Comparison of ENCODE assay signal across 17 cellular contexts in the genomic region with DNA sequence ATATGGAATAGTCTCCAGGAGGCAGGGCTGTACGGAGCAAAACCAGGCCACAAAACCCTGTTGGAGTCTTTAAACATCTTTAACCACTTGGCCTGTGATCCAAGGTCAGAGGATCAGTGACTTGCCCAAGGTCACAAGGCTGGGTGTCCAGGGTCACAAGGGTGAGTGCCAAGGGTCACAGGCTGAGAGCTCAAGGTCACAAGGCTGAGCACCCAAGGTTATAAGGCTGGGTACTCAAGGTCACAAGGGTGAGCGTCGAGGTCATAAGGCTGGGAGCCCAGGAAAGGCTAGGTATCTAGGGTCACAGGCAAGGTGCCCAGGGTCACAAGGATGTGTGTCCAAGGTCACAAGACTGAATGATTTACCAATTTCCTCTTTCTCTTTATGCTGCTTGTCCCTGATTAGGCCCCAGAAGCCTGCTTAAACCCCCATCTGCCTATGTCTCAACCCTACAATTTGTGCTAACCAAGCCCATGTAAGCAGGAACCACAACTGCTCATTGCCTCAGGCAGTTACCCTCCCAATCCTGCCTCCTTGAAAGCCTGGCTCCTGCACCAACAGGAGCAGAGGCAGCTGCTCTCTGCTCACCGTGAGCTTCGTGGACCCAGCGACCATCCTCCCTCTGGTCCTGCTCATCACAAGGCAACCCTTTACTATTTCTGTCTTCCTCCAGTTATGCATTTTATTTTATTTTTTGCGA. TPM values are rescaled to one million over a fixed set of nuclear protein-coding genes. Genes with fewer than 3 reads are reported as not detected.
DNase-seq lines count a peak whose midpoint lies in the region; ATAC-seq and TF ChIP-seq lines count a peak whose summit lies in the region.
"Had no signal": no experiment of that assay in that cellular context is flagged by ENCODE, and none has a peak within 500 bp of the region (broad histone marks: within the 10 kb centered on the region; RNA-seq: fewer than 3 reads in every experiment).

No MANE protein-coding gene starts in this region.

- peak overlapping the region; percentile 5 for H3K27ac ChIP-seq in lower lobe of right lung
- H3K27ac ChIP-seq: stomach had no signal

- peak; percentile 100 for DNase-seq in AML-193 (lab: John Stamatoyannopoulos, UW)
- peak; percentile 79 to 84 for DNase-seq in Kasumi-1 (lab: John Stamatoyannopoulos, UW)
- DNase-seq in SIG-M5 (lab: John Stamatoyannopoulos, UW) = peak; percentile 64
- DNase-seq in lower lobe of right lung = no peak
- no peak for DNase-seq in mucosa of gallbladder (ENCODE audit: low spot score)
- DNase-seq in activated T-cell treated with anti-CD3 and anti-CD28 coated beads, Interleukin-2, amount 50 U/mL, for 72 hours = no peak
- DNase-seq: activated CD4-positive, alpha-beta T cell treated with anti-CD3 and anti-CD28 coated beads, Interleukin-2, amount 10 ng/mL, durations not matched to agents 7 days and 5 days; activated naive CD8-positive, alpha-beta T cell treated with anti-CD3 and anti-CD28 coated beads, Interleukin-2, amount 50 U/mL, for 24 hours; activated T-cell treated with anti-CD3 and anti-CD28 coated beads, Interleukin-2, amount 50 U/mL, for 48 hours; caudate nucleus; foreskin melanocyte; mesendoderm; NCI-H510A treated with DMSO at 0.1 percent for 48 hours; RPMI8226; stomach had no signal

- TF ChIP-seq CTCF in lower lobe of right lung (IDR thresholded peaks at IDR 0.05) = no peak

- H3K27me3 ChIP-seq in lower lobe of right lung (ENCODE audit: low read depth) = no peaks in the 10 kb centered on the region
- H3K27me3 ChIP-seq: stomach had no signal

- H3K27ac Mint-ChIP-seq in activated T-cell treated with anti-CD3 and anti-CD28 coated beads, Interleukin-2, amount 50 U/mL, for 72 hours = no peak overlapping the region
- H3K27ac Mint-ChIP-seq: activated CD4-positive, alpha-beta T cell treated with anti-CD3 and anti-CD28 coated beads, Interleukin-2, amount 10 ng/mL, durations not matched to agents 7 days and 5 days; activated naive CD8-positive, alpha-beta T cell treated with anti-CD3 and anti-CD28 coated beads, Interleukin-2, amount 50 U/mL, for 24 hours had no signal

- H3K4me1 ChIP-seq in lower lobe of right lung = peaks cover 59% of the 10 kb centered on the region

- peaks cover 10% of the 10 kb centered on the region for H3K9me3 ChIP-seq in lower lobe of right lung

- intact Hi-C loops in lower lobe of right lung (cut with DNase I) = no loop called here

- no peaks in the 10 kb centered on the region for H3K27me3 Mint-ChIP-seq in activated T-cell treated with anti-CD3 and anti-CD28 coated beads, Interleukin-2, amount 50 U/mL, for 72 hours (ENCODE audit: low read depth)
- H3K27me3 Mint-ChIP-seq: activated naive CD8-positive, alpha-beta T cell treated with anti-CD3 and anti-CD28 coated beads, Interleukin-2, amount 50 U/mL, for 24 hours had no signal

- ATAC-seq in lower lobe of right lung (peak in 1 of 2 donors; percentile 36), HG03025 (IDR thresholded peaks at IDR 0.05; ENCODE audit: low FRiP score, unreplicated experiment) (no peak), GM21360 (IDR thresholded peaks at IDR 0.05; ENCODE audit: unreplicated experiment) (no peak)
- no peak for ATAC-seq in activated T-cell treated with anti-CD3 and anti-CD28 coated beads, Interleukin-2, amount 50 U/mL, for 72 hours (replicated peaks in 1 of 2)
- ATAC-seq: activated naive CD8-positive, alpha-beta T cell treated with anti-CD3 and anti-CD28 coated beads, Interleukin-2, amount 50 U/mL, for 24 hours had no signal

- H3K9me3 Mint-ChIP-seq in activated T-cell treated with anti-CD3 and anti-CD28 coated beads, Interleukin-2, amount 50 U/mL, for 72 hours = no peaks in the 10 kb centered on the region

- no peak overlapping the region for H3K4me3 ChIP-seq in lower lobe of right lung
- H3K4me3 ChIP-seq: stomach had no signal

- peaks cover 0 to 3% of the 10 kb centered on the region in 2 donors for H3K36me3 Mint-ChIP-seq in activated T-cell treated with anti-CD3 and anti-CD28 coated beads, Interleukin-2, amount 50 U/mL, for 72 hours (ENCODE audit: insufficient read depth in 2 of 2)

- H3K4me1 Mint-ChIP-seq in activated T-cell treated with anti-CD3 and anti-CD28 coated beads, Interleukin-2, amount 50 U/mL, for 72 hours (ENCODE audit: low read depth) = peaks cover 13% of the 10 kb centered on the region
- H3K4me1 Mint-ChIP-seq: activated CD4-positive, alpha-beta T cell treated with anti-CD3 and anti-CD28 coated beads, Interleukin-2, amount 10 ng/mL, durations not matched to agents 7 days and 5 days had no signal

- H3K36me3 ChIP-seq in lower lobe of right lung = no peaks in the 10 kb centered on the region
- H3K36me3 ChIP-seq: stomach had no signal

- H3K4me3 Mint-ChIP-seq in activated T-cell treated with anti-CD3 and anti-CD28 coated beads, Interleukin-2, amount 50 U/mL, for 72 hours = no peak overlapping the region
- H3K4me3 Mint-ChIP-seq: activated CD4-positive, alpha-beta T cell treated with anti-CD3 and anti-CD28 coated beads, Interleukin-2, amount 10 ng/mL, durations not matched to agents 7 days and 5 days; activated naive CD8-positive, alpha-beta T cell treated with anti-CD3 and anti-CD28 coated beads, Interleukin-2, amount 50 U/mL, for 24 hours had no signal

RNA-seq across cellular contexts. Expression of a gene that starts 51.5 kb away (rescaled TPM):
- total RNA-seq in lower lobe of right lung = 132 TPM
- total RNA-seq in mucosa of gallbladder = 193 TPM
- 1 to 10 TPM; 1.7 to 2.3 TPM for total RNA-seq in activated T-cell treated with anti-CD3 and anti-CD28 coated beads, Interleukin-2, amount 50 U/mL, for 72 hours

Comparison
In these comparisons a context has a peak if more than half of its experiments do, and no peak if none do; other contexts are left out.
1. DNase-seq: peak in AML-193 (2 of 2), Kasumi-1 (2 of 2) and SIG-M5 (single experiment); none in lower lobe of right lung (single experiment), mucosa of gallbladder (single experiment) and activated T-cell treated with anti-CD3 and anti-CD28 coated beads, Interleukin-2, amount 50 U/mL, for 72 hours (0 of 2).
2. RNA of a gene that starts 51.5 kb away (total RNA-seq): 193 TPM in mucosa of gallbladder (single experiment) and 132 TPM in lower lobe of right lung (single experiment); 1.7 to 2.3 TPM in activated T-cell treated with anti-CD3 and anti-CD28 coated beads, Interleukin-2, amount 50 U/mL, for 72 hours; every median in the first group is over 10 times any median in the second.